ENCODE assay signal across 24 cellular contexts in the genomic region with DNA sequence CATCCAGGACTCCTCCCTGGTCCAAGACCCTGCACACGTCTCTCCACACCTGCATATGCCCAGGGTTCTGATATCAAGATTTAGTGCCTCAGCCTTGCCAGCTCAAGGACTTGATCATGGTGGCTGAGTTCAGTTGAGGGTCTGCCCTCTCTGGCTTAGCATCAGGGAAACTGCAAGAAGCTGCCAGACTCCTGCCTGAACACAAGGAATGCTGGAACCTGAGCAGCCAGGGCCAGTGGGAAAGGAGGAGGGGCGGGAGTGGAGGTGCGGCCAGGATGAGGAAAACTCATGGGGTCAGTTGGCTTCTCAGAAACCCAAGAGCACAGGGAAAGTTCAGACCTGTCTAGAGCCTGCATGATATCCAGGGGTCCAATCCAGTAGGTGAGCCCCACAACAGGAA.
"Had no signal": no experiment of that assay in that cellular context is flagged by ENCODE, and none has a peak within 500 bp of the region (broad histone marks: within the 10 kb centered on the region; RNA-seq: fewer than 3 reads in every experiment).

No MANE protein-coding gene starts in this region.

- H3K36me3 Mint-ChIP-seq: activated naive CD4-positive, alpha-beta T cell treated with anti-CD3 and anti-CD28 coated beads, Interleukin-2, amount 50 U/mL, for 24 hours had no signal

- DNase-seq: activated CD4-positive, alpha-beta T cell treated with anti-CD3 and anti-CD28 coated beads for 4 hours; activated CD4-positive, alpha-beta T cell treated with anti-CD3 and anti-CD28 coated beads, Interleukin-2, amount 50 U/mL, for 4 hours; activated CD8-positive, alpha-beta memory T cell treated with anti-CD3 and anti-CD28 coated beads, Interleukin-2, amount 50 U/mL, for 48 hours; activated CD8-positive, alpha-beta T cell treated with anti-CD3 and anti-CD28 coated beads, Interleukin-2, amount 10 ng/mL, durations not matched to agents 7 days and 5 days; activated T-cell treated with anti-CD3 and anti-CD28 coated beads, Interleukin-2, amount 50 U/mL, for 1 hour; aorta; IMR-90; Kasumi-1; KBM-7; NCI-H1105 treated with DMSO at 0.1 percent for 48 hours; NCI-H1930; NCI-H2171; NCI-H345; NCI-H510A treated with DMSO at 0.1 percent for 48 hours; NK-92 treated with Interleukin-12 subunit alpha and Interleukin-12 subunit beta, amount 100 ng/mL, for 24 hours; PC-3; SIG-M5; T-helper 17 cell; T-helper 9 cell had no signal

- H3K27ac Mint-ChIP-seq: activated CD8-positive, alpha-beta T cell treated with anti-CD3 and anti-CD28 coated beads, Interleukin-2, amount 10 ng/mL, durations not matched to agents 7 days and 5 days; activated naive CD4-positive, alpha-beta T cell treated with anti-CD3 and anti-CD28 coated beads, Interleukin-2, amount 50 U/mL, for 24 hours; T-helper 17 cell had no signal

- FAIRE-seq: bronchial epithelial cell, RCC 7860, TTC549 had no signal

- H3K4me3 Mint-ChIP-seq: activated CD8-positive, alpha-beta T cell treated with anti-CD3 and anti-CD28 coated beads, Interleukin-2, amount 10 ng/mL, durations not matched to agents 7 days and 5 days; activated naive CD4-positive, alpha-beta T cell treated with anti-CD3 and anti-CD28 coated beads, Interleukin-2, amount 50 U/mL, for 24 hours; T-helper 17 cell had no signal

- H3K9me3 Mint-ChIP-seq: activated naive CD4-positive, alpha-beta T cell treated with anti-CD3 and anti-CD28 coated beads, Interleukin-2, amount 50 U/mL, for 24 hours had no signal

- H3K27ac ChIP-seq: VCaP had no signal

- H3K4me1 Mint-ChIP-seq: activated naive CD4-positive, alpha-beta T cell treated with anti-CD3 and anti-CD28 coated beads, Interleukin-2, amount 50 U/mL, for 24 hours; T-helper 17 cell had no signal
